ENCODE assay signal across 8 cellular contexts in the genomic region with DNA sequence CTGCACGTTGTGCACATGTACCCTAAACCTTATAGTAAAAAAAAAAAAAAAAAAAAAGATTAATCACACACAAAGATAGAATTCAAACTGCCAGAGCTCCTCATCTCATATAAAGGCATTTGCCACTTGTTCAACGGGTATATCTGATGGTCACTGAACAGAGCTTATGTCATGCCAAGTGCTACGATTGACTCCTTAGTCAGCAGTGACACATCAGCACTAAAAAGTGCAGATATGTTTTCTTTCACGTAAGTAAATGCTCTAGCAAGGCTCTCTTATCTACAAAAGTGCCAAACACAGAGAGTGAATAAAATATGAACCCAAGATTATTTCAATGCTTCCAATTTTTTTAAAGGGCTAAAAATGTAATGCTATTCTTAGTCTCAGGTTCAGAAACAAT. TPM values are rescaled to one million over a fixed set of nuclear protein-coding genes. Genes with fewer than 3 reads are reported as not detected.
A peak's percentile ranks its signal among the peaks of the same experiment; 100 is the strongest.
DNase-seq lines count a peak whose midpoint lies in the region; ATAC-seq and TF ChIP-seq lines count a peak whose summit lies in the region.

No MANE protein-coding gene starts in this region.

- peaks cover 12% of the 10 kb centered on the region for H3F3A ChIP-seq in MM.1S (ENCODE audit: insufficient read depth, low read length)

- no peak for TF ChIP-seq POLR2A in body of pancreas (IDR thresholded peaks at IDR 0.05)
- no peak for TF ChIP-seq POLR2A in thyroid gland (IDR thresholded peaks at IDR 0.05)

- H3K4me1 ChIP-seq in MM.1S (ENCODE audit: low read length) (peaks cover 17% of the 10 kb centered on the region), body of pancreas (peaks cover 30% of the 10 kb centered on the region), thyroid gland (peaks cover 10 to 17% of the 10 kb centered on the region in 2 donors)

- H3K4me2 ChIP-seq in MM.1S (ENCODE audit: low read depth, low read length): peak overlapping the region; percentile 88

- intact Hi-C loops in body of pancreas (cut with DNase I): no loop called here
- intact Hi-C loops in thyroid gland (cut with DNase I): no loop called here

- H3K4me3 ChIP-seq in MM.1S (ENCODE audit: low read length) (peak overlapping the region; percentile 79), body of pancreas (peak overlapping the region; percentile 64 to 89), thyroid gland (replicated peaks in 1 of 3) (peak overlapping the region in 2 of 3 donors; percentile 88 to 97)

- H4K20me1 ChIP-seq in MM.1S (ENCODE audit: insufficient read depth, low read length): no peaks in the 10 kb centered on the region

- WGBS in body of pancreas, 2 donors: 4 to 6% methylated on average over 4 of the region's 4 CpGs
- 10 to 13% methylated on average over 4 of the region's 4 CpGs for WGBS in thyroid gland, 2 donors

- no peak overlapping the region for H2AFZ ChIP-seq in MM.1S (ENCODE audit: low read length)

- no peaks in the 10 kb centered on the region for H3K9me3 ChIP-seq in MM.1S (replicated peaks; ENCODE audit: insufficient read depth, low read length)
- no peaks in the 10 kb centered on the region for H3K9me3 ChIP-seq in body of pancreas
- no peaks in the 10 kb centered on the region for H3K9me3 ChIP-seq in thyroid gland

- peak; percentile 39 for DNase-seq in GM04504 (ENCODE audit: low read depth)
- DNase-seq in MM.1S: peak; percentile 72
- DNase-seq in body of pancreas: peak; percentile 21 to 66 (median 31)
- DNase-seq in left lobe of liver (ENCODE audit: low spot score): no peak
- DNase-seq in thyroid gland: no peak
- no peak for DNase-seq in SKM-1 treated with dmso at 0.1 percent for 144 hours (lab: John Stamatoyannopoulos, UW; ENCODE audit: unreplicated experiment)
- no peak for DNase-seq in HuH-7.5 (ENCODE audit: low spot score)
- no peak for DNase-seq in DMS79 treated with DMSO at 0.1 percent for 48 hours (lab: John Stamatoyannopoulos, UW)

- H3K36me3 ChIP-seq in MM.1S (replicated peaks; ENCODE audit: insufficient read depth, low read length) (peaks cover 20% of the 10 kb centered on the region), body of pancreas (replicated peaks in 1 of 2; ENCODE audit: insufficient read depth in 1 of 2, low read depth in 2 of 2) (peaks cover 0 to 10% of the 10 kb centered on the region in 2 donors), thyroid gland (peaks cover 4 to 20% of the 10 kb centered on the region in 2 donors)

- no peaks in the 10 kb centered on the region for H3K27me3 ChIP-seq in MM.1S (replicated peaks; ENCODE audit: insufficient read depth, low read length)
- H3K27me3 ChIP-seq in body of pancreas: no peaks in the 10 kb centered on the region
- H3K27me3 ChIP-seq in thyroid gland: no peaks in the 10 kb centered on the region

- H3K9ac ChIP-seq in MM.1S (ENCODE audit: low read length): peak overlapping the region; percentile 95

- H3K9me2 ChIP-seq in MM.1S (replicated peaks; ENCODE audit: insufficient read depth, low read length): no peaks in the 10 kb centered on the region

- H3K27ac ChIP-seq in MM.1S (ENCODE audit: low read length) (peak overlapping the region; percentile 85), body of pancreas (peak overlapping the region; percentile 87 to 97 (median 96)), thyroid gland (peak overlapping the region; percentile 78 to 96 (median 89))

- H3K79me2 ChIP-seq in MM.1S (ENCODE audit: low read length): peaks cover 62% of the 10 kb centered on the region

- ATAC-seq in body of pancreas (peak; percentile 51), left lobe of liver (peak; percentile 16)

- no peak for TF ChIP-seq CTCF in MM.1S (IDR thresholded peaks at IDR 0.05; ENCODE audit: low read length)
- no peak for TF ChIP-seq CTCF in body of pancreas (IDR thresholded peaks at IDR 0.05)
- no peak for TF ChIP-seq CTCF in thyroid gland (IDR thresholded peaks at IDR 0.05)

RNA-seq across cellular contexts. Expression of gene LMAN1, which starts 1.1 kb away (rescaled TPM):
- 10 to 100 TPM; 86.6 to 86.7 TPM for total RNA-seq in body of pancreas
- total RNA-seq in left lobe of liver: 118 TPM
- total RNA-seq in thyroid gland: 100 to 1,000 TPM; 122 to 198 (median 170) TPM

RNA-seq across cellular contexts. Expression of gene CPLX4, which starts 39.5 kb away (rescaled TPM):
- total RNA-seq in body of pancreas (not detected), left lobe of liver (not detected), thyroid gland (not detected)

Comparison
In these comparisons a context has a peak if more than half of its experiments do, and no peak if none do; other contexts are left out.
1. DNase-seq: peak in GM04504 (single experiment), MM.1S (single experiment) and body of pancreas (4 of 4); none in left lobe of liver (single experiment), thyroid gland (0 of 2), SKM-1 treated with dmso at 0.1 percent for 144 hours (single experiment), HuH-7.5 (single experiment) and DMS79 treated with DMSO at 0.1 percent for 48 hours (single experiment).
2. Peak in every context shown above with its lines, with median percentiles within 50 percentile points of each other: H3K27ac ChIP-seq and H3K4me3 ChIP-seq.